16 cellular contexts compared by ENCODE assay signal in genomic region chr9:129591916-129592315, GRCh38. TPM values are rescaled to one million over a fixed set of nuclear protein-coding genes. Genes with fewer than 3 reads are reported as not detected.
DNase-seq lines count a peak whose midpoint lies in the region; ATAC-seq and TF ChIP-seq lines count a peak whose summit lies in the region.
"Had no signal": no experiment of that assay in that cellular context is flagged by ENCODE, and none has a peak within 500 bp of the region (broad histone marks: within the 10 kb centered on the region; RNA-seq: fewer than 3 reads in every experiment).

No MANE protein-coding gene starts in this region.

- H3K9me3 Mint-ChIP-seq in type B pancreatic cell, result no peaks in the 10 kb centered on the region
- H3K9me3 Mint-ChIP-seq: HFFc6 had no signal

- H3K79me2 ChIP-seq in mesendoderm (ENCODE audit: control insufficient read depth, insufficient read depth, low read length), result no peaks in the 10 kb centered on the region

- peak overlapping the region; percentile 20 for H3K27ac Mint-ChIP-seq in type B pancreatic cell
- H3K27ac Mint-ChIP-seq: HFFc6 had no signal

- no peak overlapping the region for H3K4me3 Mint-ChIP-seq in type B pancreatic cell
- H3K4me3 Mint-ChIP-seq: HFFc6 had no signal

- DNase-seq in astrocyte of the spinal cord (ENCODE audit: low read depth, low spot score) (peak; percentile 80), mesendoderm (peak; percentile 38), type B pancreatic cell (ENCODE audit: extremely low spot score, unreplicated experiment) (no peak), T-helper 2 cell (no peak)
- DNase-seq in stimulated activated CD4-positive, alpha-beta T cell treated with anti-CD3 and anti-CD28 coated beads, Interleukin-15, amount 100 ng/mL, for 24 hours, result no peak
- DNase-seq: COR-L47; GOT3; HFFc6; NCI-H1105 treated with DMSO at 0.1 percent for 48 hours; NCI-H187 treated with DMSO at 0.1 percent for 48 hours; NCI-H446; NK-92 treated with Interleukin-12 subunit alpha and Interleukin-12 subunit beta, amount 100 ng/mL, for 24 hours; RPMI8226 had no signal

- H3K79me1 ChIP-seq in mesendoderm (ENCODE audit: low read length), result no peaks in the 10 kb centered on the region

- no peak overlapping the region for H4K5ac ChIP-seq in mesendoderm (ENCODE audit: low read length)

- no peak overlapping the region for H2BK120ac ChIP-seq in mesendoderm (ENCODE audit: low read depth, low read length)

- no peak overlapping the region for H2BK5ac ChIP-seq in mesendoderm (ENCODE audit: low read length)

- peak overlapping the region; percentile 16; the same call in 1 of the 2 replicates for H3K4me3 ChIP-seq in HUES6 (ENCODE audit: low read depth, low read length)
- no peak overlapping the region for H3K4me3 ChIP-seq in astrocyte of the spinal cord (ENCODE audit: low read depth, low read length)
- H3K4me3 ChIP-seq in mesendoderm (ENCODE audit: low read length), result no peak overlapping the region

- no peaks in the 10 kb centered on the region for H3K36me3 Mint-ChIP-seq in type B pancreatic cell

- no peak overlapping the region for H3K56ac ChIP-seq in mesendoderm (ENCODE audit: low read length)

- no peak overlapping the region for H3K4me2 ChIP-seq in mesendoderm (ENCODE audit: low read length)

- no peak overlapping the region for H3K23ac ChIP-seq in mesendoderm (ENCODE audit: low read length)

- ATAC-seq in HG03108 (IDR thresholded peaks at IDR 0.05; ENCODE audit: unreplicated experiment), result no peak

- H3K27me3 ChIP-seq in HUES6 (ENCODE audit: control insufficient read depth, insufficient read depth, low read length), result peaks cover 40% of the 10 kb centered on the region
- no peaks in the 10 kb centered on the region for H3K27me3 ChIP-seq in mesendoderm (ENCODE audit: insufficient read depth, low read length, poor library complexity)

- no peak overlapping the region for H4K8ac ChIP-seq in mesendoderm (ENCODE audit: low read depth, low read length)

- no peak overlapping the region for H3K18ac ChIP-seq in mesendoderm (ENCODE audit: low read length)

- H3K9me3 ChIP-seq in HUES6 (ENCODE audit: control insufficient read depth, insufficient read depth, low read depth, low read length), result no peaks in the 10 kb centered on the region

- H3K4me1 ChIP-seq in HUES6 (ENCODE audit: control insufficient read depth, insufficient read depth, low read length) (peaks cover 39% of the 10 kb centered on the region), mesendoderm (ENCODE audit: control insufficient read depth, low read depth, low read length) (peaks cover 6% of the 10 kb centered on the region)

- H3K4me1 Mint-ChIP-seq in type B pancreatic cell (ENCODE audit: unreplicated experiment), result peaks cover 73% of the 10 kb centered on the region

- no peaks in the 10 kb centered on the region for H3K36me3 ChIP-seq in HUES6 (ENCODE audit: control insufficient read depth, insufficient read depth, low read length)
- no peaks in the 10 kb centered on the region for H3K36me3 ChIP-seq in mesendoderm (ENCODE audit: control insufficient read depth, insufficient read depth, low read length)

- no peak overlapping the region for H3K9ac ChIP-seq in HUES6 (ENCODE audit: low read length)
- H3K9ac ChIP-seq in mesendoderm (ENCODE audit: low read length), result no peak overlapping the region

- no CpG with 5 or more reads among the region's 5 CpGs for WGBS in mesendoderm (ENCODE audit: extremely low coverage, insufficient coverage, low lambda C conversion rate)

- H3K4ac ChIP-seq in mesendoderm (ENCODE audit: low read depth, low read length), result no peak overlapping the region

- H3K27ac ChIP-seq in HUES6 (ENCODE audit: low read depth, low read length), result no peak overlapping the region
- H3K27ac ChIP-seq in mesendoderm (ENCODE audit: low read depth, low read length), result no peak overlapping the region

- TF ChIP-seq CTCF in astrocyte of the spinal cord (IDR thresholded peaks at IDR 0.05; ENCODE audit: low read depth, low read length) (no peak), type B pancreatic cell (conservative IDR thresholded peaks at IDR 0.05) (no peak)

- in situ Hi-C loops in astrocyte of the spinal cord (cut with HindIII; ENCODE audit: low sequenced_read_pairs), result no loop called here

- no peak overlapping the region for H2AK5ac ChIP-seq in mesendoderm (ENCODE audit: low read length)

- H2BK15ac ChIP-seq in mesendoderm (replicated peaks; ENCODE audit: low read depth), result no peak overlapping the region

- no peaks in the 10 kb centered on the region for H3K27me3 Mint-ChIP-seq in type B pancreatic cell

RNA-seq across cellular contexts. Expression of gene C9orf50, which starts 29.0 kb away (rescaled TPM):
- polyA plus RNA-seq in mesendoderm (2013, experiment 1 of 2), result not detected
- polyA plus RNA-seq in mesendoderm (2013, experiment 2 of 2), result not detected
- total RNA-seq in type B pancreatic cell (ENCODE audit: low replicate concordance), result not detected in 2 replicates
- total RNA-seq: LHCN-M2 had no signal

RNA-seq across cellular contexts. Expression of gene NTMT1, which starts 34.0 kb away (rescaled TPM):
- 42.0 TPM for polyA plus RNA-seq in mesendoderm (2013, experiment 1 of 2)
- 43.1 TPM for polyA plus RNA-seq in mesendoderm (2013, experiment 2 of 2)
- 31.4 and 33.5 TPM in 2 replicates for total RNA-seq in type B pancreatic cell (ENCODE audit: low replicate concordance)

RNA-seq across cellular contexts. Expression of gene ASB6, which starts 50.0 kb away (rescaled TPM):
- 11.8 TPM for polyA plus RNA-seq in mesendoderm (2013, experiment 1 of 2)
- polyA plus RNA-seq in mesendoderm (2013, experiment 2 of 2), result 11.2 TPM
- total RNA-seq in type B pancreatic cell (ENCODE audit: low replicate concordance), result 20.7 and 22.4 TPM in 2 replicates

Comparison
In these comparisons a context has a peak if more than half of its experiments do, and no peak if none do; other contexts are left out.
1. DNase-seq: peak in astrocyte of the spinal cord (single experiment) and mesendoderm (single experiment); none in type B pancreatic cell (single experiment), stimulated activated CD4-positive, alpha-beta T cell treated with anti-CD3 and anti-CD28 coated beads, Interleukin-15, amount 100 ng/mL, for 24 hours (single experiment) and T-helper 2 cell (0 of 5).